Comparison of ENCODE assay signal across 8 cellular contexts in the genomic region with DNA sequence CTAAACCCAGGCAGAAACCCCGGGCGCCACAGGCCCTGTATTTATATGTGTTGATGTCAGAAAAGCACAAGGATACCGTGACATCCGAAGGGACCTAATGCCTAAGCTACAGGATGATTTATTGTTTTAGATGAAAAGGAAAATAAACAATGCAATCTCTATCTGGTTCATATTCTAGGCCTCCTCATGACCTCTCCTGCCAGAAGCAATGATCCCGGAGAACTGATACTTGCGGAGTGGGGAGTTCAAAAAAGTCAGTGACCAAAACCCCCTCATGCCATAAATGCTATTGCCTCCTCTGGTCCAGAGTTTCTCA. TPM values are rescaled to one million over a fixed set of nuclear protein-coding genes. Genes with fewer than 3 reads are reported as not detected.
DNase-seq lines count a peak whose midpoint lies in the region; ATAC-seq and TF ChIP-seq lines count a peak whose summit lies in the region.

No MANE protein-coding gene starts in this region.

- BruUV-seq in Calu3 (replicated peaks; lab: Mats Ljungman, UMichigan), result no TSS peak
- BruUV-seq in PC-9 (replicated peaks; lab: Mats Ljungman, UMichigan), result no TSS peak

- peak overlapping the region; percentile 92; the same call in 1 of the 2 replicates for H3K4me2 ChIP-seq in PC-9

- H3K79me2 ChIP-seq in PC-9 (ENCODE audit: low read depth), result no peaks in the 10 kb centered on the region

- no peaks in the 10 kb centered on the region for H4K20me1 ChIP-seq in PC-9 (ENCODE audit: insufficient read depth)

- H3K4me3 Mint-ChIP-seq in Calu3 (ENCODE audit: low read depth, unreplicated experiment) (peak overlapping the region; percentile 77), osteocyte (ENCODE audit: unreplicated experiment) (peak overlapping the region; percentile 78)

- peak overlapping the region; percentile 77 for H3K27ac Mint-ChIP-seq in Calu3 (ENCODE audit: unreplicated experiment)
- H3K27ac Mint-ChIP-seq in osteocyte (ENCODE audit: unreplicated experiment), result peak overlapping the region; percentile 94

- H3K36me3 ChIP-seq in PC-9 (ENCODE audit: low read depth), result no peaks in the 10 kb centered on the region

- POLR2A ChIA-PET in PC-9 (lab: Charles Lee; ENCODE audit: unreplicated experiment), result no interaction called here

- H3K27ac ChIP-seq in PC-9 (no peak overlapping the region), epithelial cell of prostate (peak overlapping the region; percentile 34)

- H3K4me1 Mint-ChIP-seq in Calu3 (ENCODE audit: low read depth, unreplicated experiment), result peaks cover 16% of the 10 kb centered on the region
- H3K4me1 Mint-ChIP-seq in osteocyte (ENCODE audit: unreplicated experiment), result peaks cover 53% of the 10 kb centered on the region

- H3K36me3 Mint-ChIP-seq in Calu3 (ENCODE audit: insufficient read depth, unreplicated experiment) (peaks cover 20% of the 10 kb centered on the region), osteocyte (ENCODE audit: unreplicated experiment) (no peaks in the 10 kb centered on the region)

- CTCF ChIA-PET in Calu3 (lab: Charles Lee) (no interaction called here), PC-9 (lab: Charles Lee) (interaction anchor here (0.8 kb wide), 1 partner anchor 1749 kb away, joined by 4 read pairs; no protein-coding TSS in a partner anchor)

- H3K9me3 Mint-ChIP-seq in Calu3 (ENCODE audit: low read depth, unreplicated experiment) (no peaks in the 10 kb centered on the region), osteocyte (ENCODE audit: unreplicated experiment) (peaks cover 7% of the 10 kb centered on the region)

- H3K9me2 ChIP-seq in PC-9 (ENCODE audit: insufficient read depth), result no peaks in the 10 kb centered on the region

- H3K27me3 Mint-ChIP-seq in Calu3 (ENCODE audit: unreplicated experiment) (no peaks in the 10 kb centered on the region), osteocyte (ENCODE audit: unreplicated experiment) (no peaks in the 10 kb centered on the region)

- H3K27me3 ChIP-seq in PC-9 (ENCODE audit: insufficient read depth, low read depth), result no peaks in the 10 kb centered on the region

- H3F3A ChIP-seq in PC-9 (ENCODE audit: insufficient read depth, low read depth), result no peaks in the 10 kb centered on the region

- intact Hi-C loops in Calu3 (cut with micrococcal nuclease; ENCODE audit: unreplicated experiment), result loop anchor here (5.0 kb wide), 1 partner anchor 133 kb away; no protein-coding TSS in a partner anchor
- intact Hi-C loops in PC-9 (cut with micrococcal nuclease; ENCODE audit: unreplicated experiment), result no loop called here

- H3K4me3 ChIP-seq in PC-9, result peak overlapping the region; percentile 72; the same call in 1 of the 2 replicates

- H3K9me3 ChIP-seq in PC-9 (ENCODE audit: insufficient read depth, low read depth), result no peaks in the 10 kb centered on the region

- no peak for ATAC-seq in HG02973 (IDR thresholded peaks at IDR 0.05; ENCODE audit: unreplicated experiment)
- no peak for ATAC-seq in GM21737 (IDR thresholded peaks at IDR 0.05; ENCODE audit: unreplicated experiment)

- DNase-seq in Calu3, result no peak
- no peak for DNase-seq in PC-9
- DNase-seq in epithelial cell of prostate (ENCODE audit: low read depth, low spot score), result no peak
- DNase-seq in osteocyte (ENCODE audit: extremely low spot score, unreplicated experiment), result no peak
- DNase-seq in hypothalamus (lab: John Stamatoyannopoulos, UW), result no peak
- DNase-seq in AG20443 (ENCODE audit: low spot score), result no peak

- no peaks in the 10 kb centered on the region for H3K4me1 ChIP-seq in PC-9 (replicated peaks; ENCODE audit: insufficient read depth)

- 0 out of 2 replicates have a peak overlapping the region, but pooled peaks have one; percentile 99 for H2AFZ ChIP-seq in PC-9

- TF ChIP-seq CTCF in Calu3 (IDR thresholded peaks at IDR 0.05; ENCODE audit: unreplicated experiment) (no peak), PC-9 (conservative IDR thresholded peaks at IDR 0.05) (no peak), osteocyte (IDR thresholded peaks at IDR 0.05) (no peak)

RNA-seq across cellular contexts. Expression of a gene that starts 0.8 kb away (rescaled TPM):
- total RNA-seq in Calu3 (2022), result 9.1 and 11.7 TPM in 2 replicates
- 4.1 and 4.5 TPM in 2 replicates for total RNA-seq in PC-9 (2021)
- 50.4 and 53.7 TPM in 2 replicates for total RNA-seq in osteocyte
